Comparison of ENCODE assay signal across 28 cellular contexts in genomic region chr10:123778719-123779118, GRCh38.
"Had no signal": no experiment of that assay in that cellular context is flagged by ENCODE, and none has a peak within 500 bp of the region (broad histone marks: within the 10 kb centered on the region; RNA-seq: fewer than 3 reads in every experiment).

No MANE protein-coding gene starts in this region.

- H3K4me1 ChIP-seq: parathyroid adenoma, spleen, upper lobe of left lung had no signal

- H3K27ac Mint-ChIP-seq: mesothelial cell of epicardium; naive thymus-derived CD8-positive, alpha-beta T cell; progenitor cell of endocrine pancreas; stimulated activated memory B cell treated with anti-CD40 and anti-IgM and Interleukin-4, amounts not matched to agents 10 μg/mL and 1 μg/mL and 100 μg/mL, for 72 hours had no signal

- H3K27ac ChIP-seq: coronary artery, heart right ventricle, neutrophil, parathyroid adenoma, skin epidermis, spleen, thoracic aorta, tibial nerve, upper lobe of left lung had no signal

- H3K27me3 ChIP-seq: esophagus muscularis mucosa, tibial nerve, upper lobe of left lung had no signal

- H3K9me3 Mint-ChIP-seq: mesothelial cell of epicardium; stimulated activated memory B cell treated with anti-CD40 and anti-IgM and Interleukin-4, amounts not matched to agents 10 μg/mL and 1 μg/mL and 100 μg/mL, for 72 hours had no signal

- H3K4me3 ChIP-seq: coronary artery, esophagus muscularis mucosa, heart right ventricle, lung, skin epidermis, spleen, thoracic aorta, tibial nerve, upper lobe of left lung had no signal

- H3K4me3 Mint-ChIP-seq: mesothelial cell of epicardium; naive thymus-derived CD8-positive, alpha-beta T cell; stimulated activated memory B cell treated with anti-CD40 and anti-IgM and Interleukin-4, amounts not matched to agents 10 μg/mL and 1 μg/mL and 100 μg/mL, for 72 hours had no signal

- FAIRE-seq: endothelial cell of umbilical vein, kidney, urothelium cell line had no signal

- DNase-seq: dermis blood vessel endothelial cell; effector memory CD4-positive, alpha-beta T cell; foreskin melanocyte; glutamatergic neuron; heart right ventricle; hippocampal formation; kidney; mesenchymal stem cell; naive thymus-derived CD8-positive, alpha-beta T cell; right cardiac atrium; stimulated activated CD4-positive, alpha-beta T cell treated with anti-CD3 and anti-CD28 coated beads, Interleukin-4, amount 100 ng/mL, for 4 hours; stimulated activated naive CD8-positive, alpha-beta T cell treated with anti-CD3 and anti-CD28 coated beads, Interleukin-15, Interleukin-2, amounts not matched to agents 100 U/mL and 50 U/mL, for 24 hours; substantia nigra; upper lobe of left lung had no signal

- H3K36me3 ChIP-seq: heart right ventricle, neutrophil, upper lobe of left lung had no signal

- H3K9ac ChIP-seq: parathyroid adenoma had no signal

- H3K79me2 ChIP-seq: parathyroid adenoma had no signal

- H3K4me1 Mint-ChIP-seq: stimulated activated memory B cell treated with anti-CD40 and anti-IgM and Interleukin-4, amounts not matched to agents 10 μg/mL and 1 μg/mL and 100 μg/mL, for 72 hours had no signal

- H2AFZ ChIP-seq: parathyroid adenoma had no signal

- H3K36me3 Mint-ChIP-seq: mesothelial cell of epicardium; naive thymus-derived CD8-positive, alpha-beta T cell; stimulated activated memory B cell treated with anti-CD40 and anti-IgM and Interleukin-4, amounts not matched to agents 10 μg/mL and 1 μg/mL and 100 μg/mL, for 72 hours had no signal

- H3K9me3 ChIP-seq: esophagus muscularis mucosa, heart right ventricle, neutrophil, thoracic aorta, tibial nerve, upper lobe of left lung had no signal
